ENCODE assay signal across 15 cellular contexts in genomic region chr9:33288235-33288634, GRCh38. TPM values are rescaled to one million over a fixed set of nuclear protein-coding genes. Genes with fewer than 3 reads are reported as not detected.
DNase-seq lines count a peak whose midpoint lies in the region; ATAC-seq and TF ChIP-seq lines count a peak whose summit lies in the region.
"Had no signal": no experiment of that assay in that cellular context is flagged by ENCODE, and none has a peak within 500 bp of the region (broad histone marks: within the 10 kb centered on the region; RNA-seq: fewer than 3 reads in every experiment).

No MANE protein-coding gene starts in this region.

- intact Hi-C loops in CD4-positive, alpha-beta memory T cell (cut with micrococcal nuclease), result no loop called here
- intact Hi-C loops in activated B cell treated with CpG ODN at 0.5 μM for 24 hours (cut with micrococcal nuclease), result loop anchor here (5.0 kb wide), 1 partner anchor 39 kb away; no protein-coding TSS in a partner anchor

- H3K27me3 Mint-ChIP-seq in CD4-positive, alpha-beta memory T cell, result no peaks in the 10 kb centered on the region
- no peaks in the 10 kb centered on the region for H3K27me3 Mint-ChIP-seq in activated B cell treated with CpG ODN at 0.5 μM for 24 hours
- no peaks in the 10 kb centered on the region for H3K27me3 Mint-ChIP-seq in stimulated activated memory B cell treated with anti-CD40 and anti-IgM and Interleukin-4, amounts not matched to agents 10 μg/mL and 1 μg/mL and 100 μg/mL, for 72 hours
- H3K27me3 Mint-ChIP-seq: memory B cell had no signal

- H3K36me3 Mint-ChIP-seq in CD4-positive, alpha-beta memory T cell, result peaks cover 9 to 38% of the 10 kb centered on the region in 2 donors
- peaks cover 29% of the 10 kb centered on the region for H3K36me3 Mint-ChIP-seq in activated B cell treated with CpG ODN at 0.5 μM for 24 hours (ENCODE audit: low read depth)
- H3K36me3 Mint-ChIP-seq in stimulated activated memory B cell treated with anti-CD40 and anti-IgM and Interleukin-4, amounts not matched to agents 10 μg/mL and 1 μg/mL and 100 μg/mL, for 72 hours, result peaks cover 16% of the 10 kb centered on the region

- TF ChIP-seq CTCF in activated B cell treated with CpG ODN at 0.5 μM for 24 hours (IDR thresholded peaks at IDR 0.05), result no peak

- peaks cover 21 to 43% (median 33%) of the 10 kb centered on the region in 4 donors for H3K4me1 Mint-ChIP-seq in CD4-positive, alpha-beta memory T cell
- H3K4me1 Mint-ChIP-seq in activated B cell treated with CpG ODN at 0.5 μM for 24 hours, result peaks cover 41% of the 10 kb centered on the region
- H3K4me1 Mint-ChIP-seq in stimulated activated memory B cell treated with anti-CD40 and anti-IgM and Interleukin-4, amounts not matched to agents 10 μg/mL and 1 μg/mL and 100 μg/mL, for 72 hours, result peaks cover 22% of the 10 kb centered on the region

- DNase-seq in CD4-positive, alpha-beta memory T cell, result no peak
- DNase-seq in activated B cell treated with CpG ODN at 0.5 μM for 24 hours, result no peak
- no peak for DNase-seq in NCI-H524 treated with DMSO at 0.1 percent for 48 hours (lab: John Stamatoyannopoulos, UW)
- DNase-seq in cerebellar nuclear complex (lab: John Stamatoyannopoulos, UW), result no peak
- DNase-seq: activated T-cell treated with anti-CD3 and anti-CD28 coated beads for 4 hours, Caco-2, GF-D8, MM.1S, SIG-M5 had no signal

- POLR2A ChIA-PET in CD4-positive, alpha-beta memory T cell (lab: Charles Lee; ENCODE audit: partially characterized antibody), result no interaction called here
- POLR2A ChIA-PET in activated B cell treated with CpG ODN at 0.5 μM for 24 hours (lab: Charles Lee), result interaction anchor here (1.4 to 1.8 kb wide), 2 partner anchors 9 to 11 kb away, joined by 7 to 15 read pairs; no protein-coding TSS in a partner anchor

- peaks cover 40% of the 10 kb centered on the region for H3K4me1 ChIP-seq in CD4-positive, alpha-beta memory T cell (ENCODE audit: insufficient read depth, low read length)

- H3K27ac Mint-ChIP-seq in CD4-positive, alpha-beta memory T cell, result peak overlapping the region; percentile 50 to 90 (median 85)
- H3K27ac Mint-ChIP-seq in activated B cell treated with CpG ODN at 0.5 μM for 24 hours, result peak overlapping the region; percentile 66
- peak overlapping the region; percentile 98 for H3K27ac Mint-ChIP-seq in stimulated activated memory B cell treated with anti-CD40 and anti-IgM and Interleukin-4, amounts not matched to agents 10 μg/mL and 1 μg/mL and 100 μg/mL, for 72 hours
- H3K27ac Mint-ChIP-seq: memory B cell had no signal

- no peaks in the 10 kb centered on the region for H3K27me3 ChIP-seq in CD4-positive, alpha-beta memory T cell (ENCODE audit: insufficient read depth, low read length)
- H3K27me3 ChIP-seq in layer of hippocampus (ENCODE audit: control insufficient read depth, insufficient read depth, low read length), result no peaks in the 10 kb centered on the region
- H3K27me3 ChIP-seq: pancreas had no signal

- ATAC-seq in activated B cell treated with CpG ODN at 0.5 μM for 24 hours (ENCODE audit: low read depth), result no peak
- ATAC-seq in stimulated activated memory B cell treated with anti-CD40 and anti-IgM and Interleukin-4, amounts not matched to agents 10 μg/mL and 1 μg/mL and 100 μg/mL, for 72 hours, result no peak
- no peak for ATAC-seq in GM21717 (IDR thresholded peaks at IDR 0.05; ENCODE audit: unreplicated experiment)
- ATAC-seq: pancreas had no signal

- CTCF ChIA-PET in CD4-positive, alpha-beta memory T cell (lab: Charles Lee; ENCODE audit: partially characterized antibody), result interaction anchor here (0.6 to 2.8 kb wide), 5 partner anchors 9 to 86 kb away, joined by 3 to 16 read pairs (median 9); no protein-coding TSS in a partner anchor
- CTCF ChIA-PET in activated B cell treated with CpG ODN at 0.5 μM for 24 hours (lab: Charles Lee), result interaction anchor here (0.6 to 3.1 kb wide), 7 partner anchors 9 to 210 kb away, joined by 3 to 28 read pairs (median 3); partner anchors contain the start of gene NOL6

- H3K9me3 Mint-ChIP-seq in CD4-positive, alpha-beta memory T cell, result peaks cover 0 to 7% (median 0%) of the 10 kb centered on the region in 8 donors
- H3K9me3 Mint-ChIP-seq in activated B cell treated with CpG ODN at 0.5 μM for 24 hours, result no peaks in the 10 kb centered on the region
- H3K9me3 Mint-ChIP-seq in stimulated activated memory B cell treated with anti-CD40 and anti-IgM and Interleukin-4, amounts not matched to agents 10 μg/mL and 1 μg/mL and 100 μg/mL, for 72 hours, result no peaks in the 10 kb centered on the region
- H3K9me3 Mint-ChIP-seq: memory B cell had no signal

- no peaks in the 10 kb centered on the region for H3K36me3 ChIP-seq in CD4-positive, alpha-beta memory T cell (ENCODE audit: insufficient read depth, low read length)
- H3K36me3 ChIP-seq: pancreas had no signal

- no peaks in the 10 kb centered on the region for H3K9me3 ChIP-seq in CD4-positive, alpha-beta memory T cell (ENCODE audit: control insufficient read depth in 1 of 2, low read length in 2 of 2)
- H3K9me3 ChIP-seq: Caco-2, pancreas had no signal

- no peak overlapping the region for H3K27ac ChIP-seq in CD4-positive, alpha-beta memory T cell (ENCODE audit: low read depth, low read length)
- peak overlapping the region; percentile 98 for H3K27ac ChIP-seq in layer of hippocampus (ENCODE audit: low read depth, low read length)

- peak overlapping the region in 2 of 8 donors; percentile 31 to 42 for H3K4me3 Mint-ChIP-seq in CD4-positive, alpha-beta memory T cell
- no peak overlapping the region for H3K4me3 Mint-ChIP-seq in activated B cell treated with CpG ODN at 0.5 μM for 24 hours
- H3K4me3 Mint-ChIP-seq in stimulated activated memory B cell treated with anti-CD40 and anti-IgM and Interleukin-4, amounts not matched to agents 10 μg/mL and 1 μg/mL and 100 μg/mL, for 72 hours, result no peak overlapping the region
- H3K4me3 Mint-ChIP-seq: memory B cell had no signal

- H3K4me3 ChIP-seq in CD4-positive, alpha-beta memory T cell (ENCODE audit: low read length in 2 of 2), result no peak overlapping the region
- H3K4me3 ChIP-seq: pancreas had no signal

RNA-seq across cellular contexts. Expression of gene NFX1, which starts 2.1 kb away (rescaled TPM):
- total RNA-seq in CD4-positive, alpha-beta memory T cell, result 10 to 100 TPM; 63.7 to 64.7 TPM
- 10 to 100 TPM; 21.2 to 45.0 TPM for polyA plus RNA-seq in CD4-positive, alpha-beta memory T cell
- total RNA-seq in activated B cell treated with CpG ODN at 0.5 μM for 24 hours, result 51.0 and 57.2 TPM in 2 replicates

RNA-seq across cellular contexts. Expression of gene CHMP5, which starts 23.4 kb away (rescaled TPM):
- 10 to 100 TPM; 32.3 to 35.0 TPM for total RNA-seq in CD4-positive, alpha-beta memory T cell
- 10 to 100 TPM; 44.3 to 59.9 TPM for polyA plus RNA-seq in CD4-positive, alpha-beta memory T cell
- total RNA-seq in activated B cell treated with CpG ODN at 0.5 μM for 24 hours, result 27.4 and 28.1 TPM in 2 replicates

RNA-seq across cellular contexts. Expression of gene BAG1, which starts 23.7 kb away (rescaled TPM):
- 10 to 100 TPM; 53.5 to 56.3 TPM for total RNA-seq in CD4-positive, alpha-beta memory T cell
- polyA plus RNA-seq in CD4-positive, alpha-beta memory T cell, result 10 to 100 TPM; 70.9 to 84.9 TPM
- total RNA-seq in activated B cell treated with CpG ODN at 0.5 μM for 24 hours, result 58.3 and 58.9 TPM in 2 replicates

RNA-seq across cellular contexts. Expression of gene SPINK4, which starts 48.3 kb away (rescaled TPM):
- total RNA-seq in CD4-positive, alpha-beta memory T cell, result not detected
- not detected for polyA plus RNA-seq in CD4-positive, alpha-beta memory T cell
- not detected in 2 replicates for total RNA-seq in activated B cell treated with CpG ODN at 0.5 μM for 24 hours
- total RNA-seq: HT1080 had no signal
